Comparison of ENCODE assay signal across 1 cellular context in the genomic region with DNA sequence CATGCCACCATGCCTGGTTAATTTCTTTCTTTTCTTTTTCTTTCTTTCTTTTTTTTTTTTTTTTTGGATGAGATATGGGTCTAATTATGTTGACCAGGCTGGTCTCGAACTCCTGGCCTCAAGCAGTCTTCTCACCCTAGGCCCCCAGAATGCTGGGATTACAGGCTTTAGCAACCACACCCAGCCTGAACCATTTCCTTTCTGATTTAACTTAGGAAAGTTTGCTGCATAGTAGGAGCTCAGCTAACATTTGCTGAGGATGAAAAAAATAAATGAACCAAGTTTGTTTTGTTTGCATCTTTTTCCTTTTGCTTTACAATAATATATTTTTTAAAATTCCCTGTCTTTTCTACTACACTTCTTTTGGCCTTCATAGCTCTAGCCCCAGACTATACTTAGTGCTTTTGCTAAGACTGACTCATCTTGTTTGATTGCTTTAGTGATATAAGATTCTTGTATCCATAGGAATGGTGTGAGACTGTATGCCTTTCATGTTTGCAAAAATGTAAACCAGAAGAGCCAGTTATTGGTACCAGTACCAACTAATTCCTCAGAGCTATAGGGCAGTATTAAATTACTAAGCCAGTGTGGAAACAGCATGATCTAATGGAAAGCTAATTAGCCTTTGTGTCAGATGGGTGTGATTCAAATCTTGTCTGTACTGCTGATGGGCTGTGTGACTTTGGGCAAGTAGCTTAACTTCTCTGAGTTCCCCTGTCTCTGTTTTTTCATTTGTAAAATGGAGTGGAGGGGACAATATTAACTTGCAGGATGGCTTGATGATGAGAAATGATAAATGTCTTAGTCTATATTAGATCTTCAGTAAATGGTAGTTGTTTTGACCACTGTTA.
A peak's percentile ranks its signal among the peaks of the same experiment; 100 is the strongest.
TF ChIP-seq lines count a peak whose summit lies in the region.

No MANE protein-coding gene starts in this region.

TF ChIP-seq in HepG2, 621 proteins besides CTCF, POLR2A, EP300 and RAD21:
- TF ChIP-seq ZMYM3 (CRISPR knock-in tag; IDR thresholded peaks at IDR 0.05): peak; percentile 25; the same call in 1 of the 2 replicates
- TF ChIP-seq ZNF768 (CRISPR knock-in tag; IDR thresholded peaks at IDR 0.05): peak; percentile 86; the same call in 1 of the 2 replicates
- no peak for TF ChIP-seq SP1 (IDR thresholded peaks at IDR 0.05)
- no peak for TF ChIP-seq SP1 (CRISPR knock-in tag; IDR thresholded peaks at IDR 0.05)
